17 cellular contexts compared by ENCODE assay signal in genomic region chr10:78433063-78433717, GRCh38.
DNase-seq lines count a peak whose midpoint lies in the region; ATAC-seq and TF ChIP-seq lines count a peak whose summit lies in the region.
"Had no signal": no experiment of that assay in that cellular context is flagged by ENCODE, and none has a peak within 500 bp of the region (broad histone marks: within the 10 kb centered on the region; RNA-seq: fewer than 3 reads in every experiment).

No MANE protein-coding gene starts in this region.

- H2BK12ac ChIP-seq in trophoblast cell (ENCODE audit: low read length) = peak overlapping the region; percentile 70

- intact Hi-C loops in posterior cingulate gyrus (cut with DNase I) = no loop called here

- peak overlapping the region; percentile 86 for H4K91ac ChIP-seq in trophoblast cell (ENCODE audit: low read depth, low read length)

- H3K27me3 ChIP-seq in cardiac muscle cell (no peaks in the 10 kb centered on the region), trophoblast cell (ENCODE audit: insufficient read depth, low read length) (no peaks in the 10 kb centered on the region), foreskin keratinocyte (no peaks in the 10 kb centered on the region)
- H3K27me3 ChIP-seq: pancreas had no signal

- H4K12ac ChIP-seq in trophoblast cell (ENCODE audit: low read depth, low read length) = no peak overlapping the region

- H3K23ac ChIP-seq in trophoblast cell (ENCODE audit: low read length) = no peak overlapping the region

- no peak overlapping the region for H3K9ac ChIP-seq in trophoblast cell (ENCODE audit: low read length)
- H3K9ac ChIP-seq: KMS-11 had no signal

- H3K27ac ChIP-seq in VCaP (peak overlapping the region; percentile 70), cardiac muscle cell (peak overlapping the region; percentile 52), trophoblast cell (ENCODE audit: low read depth, low read length) (peak overlapping the region; percentile 23), foreskin keratinocyte (no peak overlapping the region)
- H3K27ac ChIP-seq: KMS-11, pancreas had no signal

- DNase-seq in EH (ENCODE audit: low read depth) = peak; percentile 23
- DNase-seq in cardiac muscle cell (ENCODE audit: low read depth in 1 of 2, low spot score in 1 of 2) = no peak
- DNase-seq in trophoblast cell = no peak
- no peak for DNase-seq in posterior cingulate gyrus
- DNase-seq in NCI-H526 (lab: John Stamatoyannopoulos, UW) = no peak
- no peak for DNase-seq in foreskin keratinocyte
- DNase-seq in retina = no peak
- DNase-seq: activated CD4-positive, alpha-beta T cell treated with anti-CD3 and anti-CD28 coated beads for 4 hours; activated naive CD4-positive, alpha-beta T cell treated with anti-CD3 and anti-CD28 coated beads for 36 hours; CD8-positive, alpha-beta T cell; NCI-H1105 treated with DMSO at 0.1 percent for 48 hours; SHP77; stimulated activated naive CD4-positive, alpha-beta T cell treated with Interleukin-2 at 50 U/mL for 16 hours had no signal

- H3K18ac ChIP-seq in trophoblast cell (ENCODE audit: low read length) = no peak overlapping the region

- peak overlapping the region; percentile 26 for H3K4ac ChIP-seq in trophoblast cell (ENCODE audit: low read depth, low read length)

- TF ChIP-seq CTCF in VCaP (conservative IDR thresholded peaks at IDR 0.05) = no peak
- TF ChIP-seq CTCF in cardiac muscle cell (IDR thresholded peaks at IDR 0.05; ENCODE audit: low read depth, low read length) = no peak
- no peak for TF ChIP-seq CTCF in foreskin keratinocyte (conservative IDR thresholded peaks at IDR 0.05)

- peak overlapping the region; percentile 82 for H2BK5ac ChIP-seq in trophoblast cell (ENCODE audit: low read depth, low read length, poor library complexity)

- H3K79me1 ChIP-seq in trophoblast cell (ENCODE audit: low read length) = peaks cover 37% of the 10 kb centered on the region

- H3K4me3 ChIP-seq in cardiac muscle cell (no peak overlapping the region), trophoblast cell (ENCODE audit: low read depth, low read length) (no peak overlapping the region)
- H3K4me3 ChIP-seq: coronary artery, pancreas had no signal

- H2AFZ ChIP-seq in trophoblast cell (ENCODE audit: insufficient read depth, low read length, poor library complexity) = no peak overlapping the region

- peak overlapping the region; percentile 59 for H3K14ac ChIP-seq in trophoblast cell (ENCODE audit: low read length)

- peak overlapping the region; percentile 78 for H2BK120ac ChIP-seq in trophoblast cell (ENCODE audit: insufficient read depth, low read length, poor library complexity)

- H3K36me3 ChIP-seq in cardiac muscle cell (no peaks in the 10 kb centered on the region), trophoblast cell (ENCODE audit: control insufficient read depth in 1 of 2, insufficient read depth in 2 of 2, low read length in 2 of 2) (no peaks in the 10 kb centered on the region)
- H3K36me3 ChIP-seq: pancreas had no signal

- peak overlapping the region; percentile 55 for H2AK5ac ChIP-seq in trophoblast cell (ENCODE audit: low read length)

- H3K4me1 ChIP-seq in cardiac muscle cell (ENCODE audit: low read depth) = peaks cover 19% of the 10 kb centered on the region
- H3K4me1 ChIP-seq in trophoblast cell (ENCODE audit: control insufficient read depth in 1 of 2, insufficient read depth in 2 of 2, low read length in 2 of 2) = peaks cover 44 to 45% of the 10 kb centered on the region in 2 experiments
- H3K4me1 ChIP-seq in foreskin keratinocyte = no peaks in the 10 kb centered on the region
- H3K4me1 ChIP-seq: pancreas had no signal

- H3K4me2 ChIP-seq in trophoblast cell (ENCODE audit: low read length) = no peak overlapping the region
- H3K4me2 ChIP-seq: KMS-11 had no signal

- H3K79me2 ChIP-seq in trophoblast cell (ENCODE audit: control insufficient read depth, insufficient read depth, low read length, poor library complexity) = peaks cover 4% of the 10 kb centered on the region

- no peak for ATAC-seq in foreskin keratinocyte
- ATAC-seq: CD8-positive, alpha-beta T cell had no signal

- WGBS in trophoblast cell (ENCODE audit: extremely low coverage, insufficient coverage, insufficient read length) = no CpG with 5 or more reads among the region's 5 CpGs

- no peaks in the 10 kb centered on the region for H3K9me3 ChIP-seq in cardiac muscle cell (ENCODE audit: low read depth)
- no peaks in the 10 kb centered on the region for H3K9me3 ChIP-seq in trophoblast cell (ENCODE audit: insufficient read depth, low read depth, low read length)
- H3K9me3 ChIP-seq: pancreas had no signal

- H4K8ac ChIP-seq in trophoblast cell (ENCODE audit: low read depth, low read length) = peak overlapping the region; percentile 66
